Comparison of ENCODE assay signal across 10 cellular contexts in genomic region chr2:73418343-73418742, GRCh38. TPM values are rescaled to one million over a fixed set of nuclear protein-coding genes. Genes with fewer than 3 reads are reported as not detected.
DNase-seq lines count a peak whose midpoint lies in the region; ATAC-seq and TF ChIP-seq lines count a peak whose summit lies in the region.
"Had no signal": no experiment of that assay in that cellular context is flagged by ENCODE, and none has a peak within 500 bp of the region (broad histone marks: within the 10 kb centered on the region; RNA-seq: fewer than 3 reads in every experiment).

No MANE protein-coding gene starts in this region.

- H3K36me3 ChIP-seq in SK-N-MC (ENCODE audit: insufficient read depth, low read length): peaks cover 35% of the 10 kb centered on the region
- H3K36me3 ChIP-seq in upper lobe of right lung: no peaks in the 10 kb centered on the region

- DNase-seq in SK-N-MC (ENCODE audit: low read depth, low spot score): no peak
- peak; percentile 29 for DNase-seq in fibroblast of the conjunctiva (ENCODE audit: low read depth)
- DNase-seq in middle frontal gyrus (ENCODE audit: extremely low spot score, low spot score): peak; percentile 27
- DNase-seq in upper lobe of right lung: peak; percentile 84
- no peak for DNase-seq in activated CD4-positive, alpha-beta T cell treated with anti-CD3 and anti-CD28 coated beads, Interleukin-2, amount 50 U/mL, for 4 hours
- DNase-seq in NCI-H2081 (lab: John Stamatoyannopoulos, UW): no peak
- DNase-seq: activated CD8-positive, alpha-beta T cell treated with anti-CD3 and anti-CD28 coated beads for 36 hours; central memory CD4-positive, alpha-beta T cell; Kasumi-1 had no signal

- ATAC-seq in upper lobe of right lung: peak; percentile 89
- ATAC-seq in HG02588 (IDR thresholded peaks at IDR 0.05; ENCODE audit: unreplicated experiment): no peak
- ATAC-seq: activated CD8-positive, alpha-beta T cell treated with anti-CD3 and anti-CD28 coated beads for 36 hours had no signal

- H3K4me3 ChIP-seq in SK-N-MC (peak overlapping the region; percentile 27; the same call in 1 of the 2 replicates), upper lobe of right lung (no peak overlapping the region)

- intact Hi-C loops in upper lobe of right lung (cut with DNase I): no loop called here

- no peaks in the 10 kb centered on the region for H3K4me1 ChIP-seq in upper lobe of right lung

- H3K9me3 ChIP-seq in SK-N-MC (ENCODE audit: low read depth, low read length): no peaks in the 10 kb centered on the region
- no peaks in the 10 kb centered on the region for H3K9me3 ChIP-seq in upper lobe of right lung

- H3K27me3 ChIP-seq in upper lobe of right lung: no peaks in the 10 kb centered on the region

- H3K27ac ChIP-seq in SK-N-MC (peak overlapping the region; percentile 82), upper lobe of right lung (no peak overlapping the region)

- TF ChIP-seq CTCF in upper lobe of right lung (IDR thresholded peaks at IDR 0.05): no peak

- no peak overlapping the region for H3K9ac ChIP-seq in SK-N-MC (ENCODE audit: insufficient read length)

RNA-seq across cellular contexts. Expression of gene ALMS1, which starts 32.7 kb away (rescaled TPM):
- 22.1 TPM for total RNA-seq in upper lobe of right lung

Comparison
In these comparisons a context has a peak if more than half of its experiments do, and no peak if none do; other contexts are left out.
1. DNase-seq: peak in fibroblast of the conjunctiva (single experiment), middle frontal gyrus (single experiment) and upper lobe of right lung (single experiment); none in SK-N-MC (single experiment), activated CD4-positive, alpha-beta T cell treated with anti-CD3 and anti-CD28 coated beads, Interleukin-2, amount 50 U/mL, for 4 hours (0 of 2) and NCI-H2081 (0 of 2).